8 cellular contexts compared by ENCODE assay signal in genomic region chr14:58151701-58152568, GRCh38. TPM values are rescaled to one million over a fixed set of nuclear protein-coding genes. Genes with fewer than 3 reads are reported as not detected.
DNase-seq lines count a peak whose midpoint lies in the region; ATAC-seq and TF ChIP-seq lines count a peak whose summit lies in the region.

A gene with protein sequence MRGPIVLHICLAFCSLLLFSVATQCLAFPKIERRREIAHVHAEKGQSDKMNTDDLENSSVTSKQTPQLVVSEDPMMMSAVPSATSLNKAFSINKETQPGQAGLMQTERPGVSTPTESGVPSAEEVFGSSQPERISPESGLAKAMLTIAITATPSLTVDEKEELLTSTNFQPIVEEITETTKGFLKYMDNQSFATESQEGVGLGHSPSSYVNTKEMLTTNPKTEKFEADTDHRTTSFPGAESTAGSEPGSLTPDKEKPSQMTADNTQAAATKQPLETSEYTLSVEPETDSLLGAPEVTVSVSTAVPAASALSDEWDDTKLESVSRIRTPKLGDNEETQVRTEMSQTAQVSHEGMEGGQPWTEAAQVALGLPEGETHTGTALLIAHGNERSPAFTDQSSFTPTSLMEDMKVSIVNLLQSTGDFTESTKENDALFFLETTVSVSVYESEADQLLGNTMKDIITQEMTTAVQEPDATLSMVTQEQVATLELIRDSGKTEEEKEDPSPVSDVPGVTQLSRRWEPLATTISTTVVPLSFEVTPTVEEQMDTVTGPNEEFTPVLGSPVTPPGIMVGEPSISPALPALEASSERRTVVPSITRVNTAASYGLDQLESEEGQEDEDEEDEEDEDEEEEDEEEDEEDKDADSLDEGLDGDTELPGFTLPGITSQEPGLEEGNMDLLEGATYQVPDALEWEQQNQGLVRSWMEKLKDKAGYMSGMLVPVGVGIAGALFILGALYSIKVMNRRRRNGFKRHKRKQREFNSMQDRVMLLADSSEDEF (minus strand): TSS chr14:58152213. CDS start chr14:58139358, 12,855 bp downstream.

- 0% methylated on average over 92 to 94 of the region's 94 CpGs for WGBS in heart right ventricle, 2 donors

- peak; percentile 97 for ATAC-seq in HG02588 (IDR thresholded peaks at IDR 0.05; ENCODE audit: unreplicated experiment)
- ATAC-seq in heart right ventricle = peak; percentile 97 to 99 (median 98)

- H3K4me1 ChIP-seq in adipocyte (ENCODE audit: control insufficient read depth, insufficient read depth, low read length) (peaks cover 6% of the 10 kb centered on the region), heart right ventricle (peaks cover 3 to 23% (median 10%) of the 10 kb centered on the region in 9 donors)

- TF ChIP-seq CTCF in heart right ventricle (IDR thresholded peaks at IDR 0.05) (peak in 6 of 9 donors; percentile 19 to 57 (median 32)), type B pancreatic cell (conservative IDR thresholded peaks at IDR 0.05) (peak; percentile 45)

- H3K4me1 Mint-ChIP-seq in type B pancreatic cell (ENCODE audit: unreplicated experiment) = peaks cover 15% of the 10 kb centered on the region

- DNase-seq in GM04504 (ENCODE audit: low read depth) (peak; percentile 55), NCI-H1092 treated with DMSO at 0.1 percent for 48 hours (lab: John Stamatoyannopoulos, UW) (peak; percentile 87), SW 1271 (lab: John Stamatoyannopoulos, UW) (peak; percentile 41 to 63), adipocyte (ENCODE audit: low read depth) (peak; percentile 95), heart right ventricle (peak; percentile 84 to 85), pons (ENCODE audit: low spot score) (peak; percentile 85), type B pancreatic cell (ENCODE audit: extremely low spot score, unreplicated experiment) (peak; percentile 85)

- no peaks in the 10 kb centered on the region for H3K27me3 ChIP-seq in adipocyte (replicated peaks; ENCODE audit: control insufficient read depth, insufficient read depth, low read length)
- H3K27me3 ChIP-seq in heart right ventricle = peaks cover 0 to 50% (median 0%) of the 10 kb centered on the region in 7 donors

- H3K36me3 ChIP-seq in adipocyte (ENCODE audit: control insufficient read depth, insufficient read depth, low read length, severe bottlenecking) (no peaks in the 10 kb centered on the region), heart right ventricle (no peaks in the 10 kb centered on the region)

- H3K4me3 ChIP-seq in adipocyte (ENCODE audit: low read length) = peak within 1 kb of the TSS; percentile 91
- peak within 1 kb of the TSS; percentile 57 to 96 (median 86) for H3K4me3 ChIP-seq in heart right ventricle

- peak within 1 kb of the TSS; percentile 59 for H3K27ac Mint-ChIP-seq in type B pancreatic cell

- H3K4me3 Mint-ChIP-seq in type B pancreatic cell = peak within 1 kb of the TSS; percentile 94

- peaks cover 52% of the 10 kb centered on the region for H3K27me3 Mint-ChIP-seq in type B pancreatic cell

- H3K9me3 ChIP-seq in adipocyte (ENCODE audit: control insufficient read depth, low read length) = no peaks in the 10 kb centered on the region
- no peaks in the 10 kb centered on the region for H3K9me3 ChIP-seq in heart right ventricle

- H3K9ac ChIP-seq in adipocyte (ENCODE audit: low read length) = peak within 1 kb of the TSS; percentile 81

- intact Hi-C loops in heart right ventricle (cut with DNase I) = loop anchor here in 1 of 10 donors (5.0 kb wide), 1 partner anchor 45 kb away; no protein-coding TSS in a partner anchor

- no peaks in the 10 kb centered on the region for H3K36me3 Mint-ChIP-seq in type B pancreatic cell

- H3K9me3 Mint-ChIP-seq in type B pancreatic cell = no peaks in the 10 kb centered on the region

- H3K27ac ChIP-seq in heart right ventricle = peak within 1 kb of the TSS in 9 of 10 donors; percentile 31 to 79 (median 61)

RNA-seq across cellular contexts. Expression of the gene that starts here (rescaled TPM):
- total RNA-seq in heart right ventricle (10 to 100 TPM in 3 of 10 donors, 1 to 10 TPM in 7; 6.5 to 13.1 (median 9.1) TPM), type B pancreatic cell (ENCODE audit: low replicate concordance) (7.5 and 22.0 TPM in 2 replicates)
- 1 to 10 TPM; 1.3 to 1.8 TPM for polyA plus RNA-seq in heart right ventricle

Comparison
In these comparisons a context has a peak if more than half of its experiments do, and no peak if none do; other contexts are left out.
1. Peak in every context shown above with its lines: DNase-seq, ATAC-seq, H3K4me3 ChIP-seq and H3K27ac ChIP-seq.